In the genomic region with DNA sequence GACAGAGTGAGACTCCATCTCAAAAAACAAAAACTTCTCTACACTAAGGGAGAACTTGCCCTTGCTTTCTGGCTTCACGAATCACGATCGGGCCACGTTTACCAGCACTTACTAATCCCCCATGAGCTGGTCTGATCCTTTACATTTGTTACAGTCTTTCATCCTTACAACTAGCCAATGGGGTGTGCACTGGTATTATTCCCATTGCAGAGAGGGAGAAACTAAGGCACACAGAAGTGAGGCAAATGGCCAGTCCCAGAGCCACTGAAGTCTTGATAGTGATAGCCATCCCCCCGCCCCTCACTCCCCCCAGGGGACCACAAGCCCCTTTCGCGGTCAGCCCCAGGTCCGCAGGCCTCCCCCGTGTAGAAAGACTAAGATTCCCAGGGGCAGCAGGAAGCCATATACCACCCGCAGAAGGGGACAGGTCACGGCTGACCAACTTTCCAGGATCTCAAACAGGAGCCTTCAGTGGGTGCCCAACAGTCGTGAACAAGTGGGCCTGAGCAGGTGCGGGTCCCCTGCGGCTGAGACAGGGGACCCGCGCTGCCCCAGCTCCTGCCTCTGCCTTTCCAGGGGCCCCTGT, we compare ENCODE assay signal across 8 cellular contexts. TPM values are rescaled to one million over a fixed set of nuclear protein-coding genes. Genes with fewer than 3 reads are reported as not detected.
A peak's percentile ranks its signal among the peaks of the same experiment; 100 is the strongest.
DNase-seq lines count a peak whose midpoint lies in the region; ATAC-seq, FAIRE-seq and TF ChIP-seq lines count a peak whose summit lies in the region.

No MANE protein-coding gene starts in this region.

- H3K4me3 Mint-ChIP-seq in naive thymus-derived CD8-positive, alpha-beta T cell: peak overlapping the region; percentile 68 to 92 (median 82)

- DNase-seq in HL-60 (ENCODE audit: low read depth in 1 of 2, low spot score in 1 of 2) (no peak), cardiac fibroblast (ENCODE audit: low read depth in 2 of 2) (no peak), GM12891 (ENCODE audit: insufficient read length, low spot score) (no peak), Ammon's horn (ENCODE audit: low spot score) (no peak), NCI-H1105 (lab: John Stamatoyannopoulos, UW) (no peak), NCI-H1417 (lab: John Stamatoyannopoulos, UW) (no peak)
- no peak for DNase-seq in naive thymus-derived CD8-positive, alpha-beta T cell

- H3K27me3 ChIP-seq in BLaER1 (peaks cover 33% of the 10 kb centered on the region), HL-60 (ENCODE audit: insufficient read depth, poor library complexity, severe bottlenecking) (peaks cover 3% of the 10 kb centered on the region)

- H3K27ac ChIP-seq in BLaER1 (0 out of 2 replicates have a peak overlapping the region, but pooled peaks have one; percentile 44), HL-60 (replicated peaks) (no peak overlapping the region)

- POLR2A ChIA-PET in naive thymus-derived CD8-positive, alpha-beta T cell (lab: Charles Lee): interaction anchor here (0.6 to 3.6 kb wide), 9 partner anchors 16 to 209 kb away, joined by 3 to 23 read pairs (median 4); a partner anchor contains a TSS

- peak overlapping the region; percentile 31 to 84 (median 73) for H3K27ac Mint-ChIP-seq in naive thymus-derived CD8-positive, alpha-beta T cell

- no peaks in the 10 kb centered on the region for H3K36me3 ChIP-seq in BLaER1

- H3K9me3 Mint-ChIP-seq in naive thymus-derived CD8-positive, alpha-beta T cell: no peaks in the 10 kb centered on the region

- no peak for TF ChIP-seq POLR2A in GM12891 (IDR thresholded peaks at IDR 0.05; ENCODE audit: low read depth, low read length)

- TF ChIP-seq CTCF in HL-60 (IDR thresholded peaks at IDR 0.05; ENCODE audit: insufficient read depth, low read length) (no peak), cardiac fibroblast (IDR thresholded peaks at IDR 0.05; ENCODE audit: low read depth, low read length) (no peak)

- H3K4me3 ChIP-seq in BLaER1 (peak overlapping the region; percentile 80), HL-60 (replicated peaks; ENCODE audit: insufficient read depth, low read length) (peak overlapping the region; percentile 47), cardiac fibroblast (replicated peaks in 1 of 2; ENCODE audit: low read depth in 2 of 2, low read length in 2 of 2) (peak overlapping the region; percentile 61 to 63)

- peaks cover 41% of the 10 kb centered on the region for H4K20me1 ChIP-seq in BLaER1

- H3K27me3 Mint-ChIP-seq in naive thymus-derived CD8-positive, alpha-beta T cell: no peaks in the 10 kb centered on the region

- H3K36me3 Mint-ChIP-seq in naive thymus-derived CD8-positive, alpha-beta T cell: no peaks in the 10 kb centered on the region

- H3K9ac ChIP-seq in BLaER1: peak overlapping the region; percentile 76

- peak overlapping the region; percentile 97 for H3K4me2 ChIP-seq in BLaER1

- no peaks in the 10 kb centered on the region for H3K9me3 ChIP-seq in BLaER1

- H3K4me1 ChIP-seq in BLaER1: peaks cover 34% of the 10 kb centered on the region

- H3K4me1 Mint-ChIP-seq in naive thymus-derived CD8-positive, alpha-beta T cell: peaks cover 15 to 48% (median 35%) of the 10 kb centered on the region in 4 donors

- FAIRE-seq in GM12891 (lab: Jason Lieb, UNC): no peak

- peak in 1 of 2 donors; percentile 9 for ATAC-seq in naive thymus-derived CD8-positive, alpha-beta T cell

TF ChIP-seq in GM12891, 5 proteins besides CTCF, POLR2A, EP300 and RAD21:
- TF ChIP-seq POLR2AphosphoS5 (IDR thresholded peaks at IDR 0.05; ENCODE audit: low read depth, low read length) (no peak), PAX5 (IDR thresholded peaks at IDR 0.05; ENCODE audit: insufficient read depth, low read length, severe bottlenecking) (no peak), POU2F2 (IDR thresholded peaks at IDR 0.05; ENCODE audit: low read depth, low read length) (no peak), SPI1 (IDR thresholded peaks at IDR 0.05; ENCODE audit: low read depth, low read length) (no peak), TAF1 (IDR thresholded peaks at IDR 0.05; ENCODE audit: low read depth, low read length) (no peak)
TF ChIP-seq in GM12891: peak in this region for 0.

RNA-seq across cellular contexts. Expression of a gene that starts 0.8 kb away (rescaled TPM):
- 1 to 10 TPM; 9.2 to 9.3 TPM for total RNA-seq in naive thymus-derived CD8-positive, alpha-beta T cell
- polyA plus RNA-seq in naive thymus-derived CD8-positive, alpha-beta T cell: 1 to 10 TPM in 1 of 3 donors, under 1 TPM in 2; 0.60 to 1.2 (median 0.99) TPM
- polyA plus RNA-seq in GM12891 (2012; ENCODE audit: low read depth, missing spikeins): 0.59 TPM

RNA-seq across cellular contexts. Expression of a gene that starts 32.1 kb away (rescaled TPM):
- total RNA-seq in naive thymus-derived CD8-positive, alpha-beta T cell: 10 to 100 TPM; 39.4 to 42.2 TPM
- polyA plus RNA-seq in naive thymus-derived CD8-positive, alpha-beta T cell: 10 to 100 TPM; 49.0 to 69.4 (median 49.7) TPM
- polyA plus RNA-seq in GM12891 (2012; ENCODE audit: low read depth, missing spikeins): 15.2 TPM

RNA-seq across cellular contexts. Expression of a gene that starts 38.4 kb away (rescaled TPM):
- total RNA-seq in naive thymus-derived CD8-positive, alpha-beta T cell: 10 to 100 TPM; 14.9 to 15.8 TPM
- polyA plus RNA-seq in naive thymus-derived CD8-positive, alpha-beta T cell: 10 to 100 TPM; 19.5 to 31.9 (median 26.2) TPM
- 21.1 TPM for polyA plus RNA-seq in GM12891 (2012; ENCODE audit: low read depth, missing spikeins)
